8 cellular contexts compared by ENCODE assay signal in genomic region chr4:158902280-158903078, GRCh38.
DNase-seq lines count a peak whose midpoint lies in the region; ATAC-seq, FAIRE-seq and TF ChIP-seq lines count a peak whose summit lies in the region.
"Not testable (repeated sequence)": the region's sequence is repeated elsewhere in the genome, so short reads cannot be mapped to it uniquely, and the experiment has no call there.

No MANE protein-coding gene starts in this region.

- H3K27me3 ChIP-seq in Caco-2 (replicated peaks; ENCODE audit: control insufficient read depth, insufficient read depth, low read length); HUES64 (ENCODE audit: insufficient read depth, low read length); OCI-LY1 (ENCODE audit: insufficient read depth, low read length); left lung; small intestine (ENCODE audit: control insufficient read depth in 2 of 2, insufficient read depth in 2 of 2, low read length in 2 of 2): not testable (repeated sequence)

- CTCF ChIA-PET in Caco-2 (lab: Charles Lee) (interaction anchor here (1.2 kb wide), 1 partner anchor 46 kb away, joined by 3 read pairs; no protein-coding TSS in a partner anchor), MCF 10A (lab: Yijun Ruan, JAX) (interaction anchor here (0.6 to 1.0 kb wide), 2 partner anchors 24 to 561 kb away, joined by 3 read pairs; no protein-coding TSS in a partner anchor)

- not testable (repeated sequence) for BruUV-seq in Caco-2 (replicated peaks; lab: Mats Ljungman, UMichigan); MCF 10A (replicated peaks; lab: Mats Ljungman, UMichigan)

- DNase-seq in Caco-2, result peak; percentile 76 to 86
- DNase-seq in activated CD4-positive, alpha-beta T cell treated with anti-CD3 and anti-CD28 coated beads for 48 hours, result peak; percentile 9
- peak; percentile 74 for DNase-seq in MCF 10A (ENCODE audit: unreplicated experiment)
- peak; percentile 64 to 75 for DNase-seq in foreskin fibroblast
- peak; percentile 78 to 82 for DNase-seq in left lung
- peak; percentile 33 for DNase-seq in small intestine

- H3K79me2 ChIP-seq in OCI-LY1 (ENCODE audit: insufficient read depth, low read length), result not testable (repeated sequence)

- H4K20me1 ChIP-seq in OCI-LY1 (ENCODE audit: insufficient read depth, low read length), result not testable (repeated sequence)

- not testable (repeated sequence) for H3F3A ChIP-seq in OCI-LY1 (ENCODE audit: insufficient read depth, low read length)

- ATAC-seq in left lung, result peak; percentile 99

- H3K4me1 Mint-ChIP-seq in Caco-2 (ENCODE audit: low read depth, unreplicated experiment), result peaks cover 12% of the 10 kb centered on the region
- not testable (repeated sequence) for H3K4me1 Mint-ChIP-seq in MCF 10A (ENCODE audit: insufficient read depth, unreplicated experiment)

- not testable (repeated sequence) for H3K9me3 ChIP-seq in Caco-2; HUES64 (ENCODE audit: insufficient read depth, low read depth, low read length); OCI-LY1 (ENCODE audit: low read length); left lung; small intestine (ENCODE audit: control insufficient read depth, low read depth)

- not testable (repeated sequence) for FAIRE-seq in small intestine (lab: Jason Lieb, UNC)

- not testable (repeated sequence) for H3K36me3 Mint-ChIP-seq in Caco-2 (ENCODE audit: insufficient read depth, unreplicated experiment); MCF 10A (ENCODE audit: insufficient read depth, unreplicated experiment)

- peaks cover 34% of the 10 kb centered on the region for H3K9me3 Mint-ChIP-seq in Caco-2 (ENCODE audit: unreplicated experiment)
- H3K9me3 Mint-ChIP-seq in MCF 10A (ENCODE audit: unreplicated experiment), result not testable (repeated sequence)

- H2AFZ ChIP-seq in OCI-LY1 (ENCODE audit: low read length), result not testable (repeated sequence)

- H3K9ac ChIP-seq in HUES64 (ENCODE audit: low read depth, low read length); OCI-LY1 (ENCODE audit: low read length): not testable (repeated sequence)

- intact Hi-C loops in Caco-2 (cut with micrococcal nuclease; ENCODE audit: unreplicated experiment); MCF 10A (cut with micrococcal nuclease); left lung (cut with DNase I): not testable (repeated sequence)

- H3K4me3 ChIP-seq in Caco-2 (ENCODE audit: low read depth, low read length); HUES64 (ENCODE audit: low read length); OCI-LY1 (ENCODE audit: low read depth, low read length, poor library complexity, severe bottlenecking); foreskin fibroblast (ENCODE audit: low read depth in 1 of 2, low read length in 2 of 2); left lung; small intestine (ENCODE audit: low read depth in 1 of 2, low read length in 2 of 2): not testable (repeated sequence)

- POLR2A ChIA-PET in Caco-2 (lab: Charles Lee); MCF 10A (lab: Yijun Ruan, JAX): not testable (repeated sequence)

- not testable (repeated sequence) for H3K36me3 ChIP-seq in Caco-2 (ENCODE audit: control insufficient read depth, insufficient read depth, low read length); HUES64 (ENCODE audit: insufficient read depth, low read length); OCI-LY1 (ENCODE audit: insufficient read depth, low read length); small intestine (ENCODE audit: control insufficient read depth in 2 of 2, insufficient read depth in 2 of 2, low read length in 2 of 2)
- H3K36me3 ChIP-seq in left lung, result peaks cover 0 to 40% of the 10 kb centered on the region in 2 donors

- TF ChIP-seq CTCF in Caco-2 (IDR thresholded peaks at IDR 0.05; ENCODE audit: insufficient read depth in 1 of 2, low read depth in 1 of 2, low read length in 1 of 2, severe bottlenecking in 1 of 2, unreplicated experiment in 1 of 2); OCI-LY1 (IDR thresholded peaks at IDR 0.05; ENCODE audit: low read length); MCF 10A (IDR thresholded peaks at IDR 0.05; ENCODE audit: unreplicated experiment); foreskin fibroblast (IDR thresholded peaks at IDR 0.05; ENCODE audit: low read depth, low read length); left lung (IDR thresholded peaks at IDR 0.05): not testable (repeated sequence)

- H3K27ac ChIP-seq in HUES64 (ENCODE audit: low read depth, low read length) (peak overlapping the region; percentile 67; the same call in 1 of the 2 replicates), OCI-LY1 (ENCODE audit: low read depth, low read length, poor library complexity, severe bottlenecking) (peak overlapping the region; percentile 81), small intestine (ENCODE audit: low read depth in 1 of 2, low read length in 1 of 2) (peak overlapping the region in 1 of 2 donors; percentile 16)
- not testable (repeated sequence) for H3K27ac ChIP-seq in left lung

- peaks cover 11% of the 10 kb centered on the region; the same call in 1 of the 2 replicates for H3K4me1 ChIP-seq in Caco-2
- H3K4me1 ChIP-seq in HUES64 (ENCODE audit: insufficient read depth, low read length); small intestine (ENCODE audit: control insufficient read depth in 2 of 2, insufficient read depth in 1 of 2, low read depth in 1 of 2, low read length in 1 of 2): not testable (repeated sequence)
- peaks cover 52% of the 10 kb centered on the region for H3K4me1 ChIP-seq in OCI-LY1 (ENCODE audit: insufficient read depth, low read length, severe bottlenecking)
- peaks cover 0 to 16% of the 10 kb centered on the region in 2 donors for H3K4me1 ChIP-seq in left lung

- H3K9me2 ChIP-seq in OCI-LY1 (ENCODE audit: low read depth, low read length), result not testable (repeated sequence)

- 66% methylated on average over 14 of the region's 14 CpGs for WGBS in HUES64
- WGBS in small intestine, 3 donors, result 73 to 84% (median 77%) methylated on average over 14 of the region's 14 CpGs

- not testable (repeated sequence) for H3K27me3 Mint-ChIP-seq in Caco-2 (ENCODE audit: insufficient read depth, unreplicated experiment); MCF 10A (ENCODE audit: insufficient read depth, unreplicated experiment)

- peak overlapping the region; percentile 7 for H3K27ac Mint-ChIP-seq in Caco-2 (ENCODE audit: unreplicated experiment)
- peak overlapping the region; percentile 22 for H3K27ac Mint-ChIP-seq in MCF 10A (ENCODE audit: low read depth, unreplicated experiment)

- H3K4me2 ChIP-seq in OCI-LY1 (ENCODE audit: low read length), result not testable (repeated sequence)

- H3K4me3 Mint-ChIP-seq in Caco-2 (ENCODE audit: unreplicated experiment); MCF 10A (ENCODE audit: unreplicated experiment): not testable (repeated sequence)

Comparison
In these comparisons a context has a peak if more than half of its experiments do, and no peak if none do; other contexts are left out.
1. DNase-seq: peak in every context shown above with its lines; median percentile 81 in Caco-2; 80 in left lung; 74 in MCF 10A; 70 in foreskin fibroblast; 33 in small intestine; 9 in activated CD4-positive, alpha-beta T cell treated with anti-CD3 and anti-CD28 coated beads for 48 hours.